In the genomic region with DNA sequence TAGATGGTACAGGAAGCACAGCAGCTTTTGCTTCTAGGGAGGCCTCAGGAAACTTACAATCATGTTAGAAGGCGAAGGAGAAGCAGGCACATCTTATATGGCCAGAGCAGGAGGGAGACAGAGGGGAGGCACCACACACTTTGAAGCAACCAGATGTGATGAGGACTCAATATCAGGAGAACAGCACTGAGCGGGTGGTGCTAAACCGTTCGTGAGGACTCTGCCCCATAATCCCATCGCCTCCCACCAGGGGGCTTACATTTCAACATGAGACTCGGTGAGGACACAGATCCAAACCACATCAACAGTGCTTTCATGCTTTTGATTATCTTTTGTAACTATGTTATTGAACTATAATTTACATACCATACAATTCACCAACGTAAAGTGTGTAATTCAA, we compare ENCODE assay signal across 8 cellular contexts. TPM values are rescaled to one million over a fixed set of nuclear protein-coding genes. Genes with fewer than 3 reads are reported as not detected.
DNase-seq lines count a peak whose midpoint lies in the region; ATAC-seq and TF ChIP-seq lines count a peak whose summit lies in the region.

No MANE protein-coding gene starts in this region.

- WGBS in heart right ventricle, 2 donors = 89% methylated on average over 7 of the region's 7 CpGs

- H3K4me3 ChIP-seq in heart right ventricle = no peak overlapping the region
- H3K4me3 ChIP-seq in subcutaneous abdominal adipose tissue (ENCODE audit: low read depth in 1 of 5, low read length in 5 of 5) = no peak overlapping the region

- no peak overlapping the region for H3K9ac ChIP-seq in subcutaneous abdominal adipose tissue (ENCODE audit: low read length in 5 of 5)

- no peaks in the 10 kb centered on the region for H3K9me3 ChIP-seq in heart right ventricle
- H3K9me3 ChIP-seq in subcutaneous abdominal adipose tissue (ENCODE audit: control insufficient read depth in 5 of 5, low read length in 5 of 5) = no peaks in the 10 kb centered on the region

- peak; percentile 18 for DNase-seq in activated effector memory CD4-positive, alpha-beta T cell treated with Interleukin-2 at 50 U/mL for 16 hours
- no peak for DNase-seq in activated effector memory CD4-positive, alpha-beta T cell treated with anti-CD3 and anti-CD28 coated beads, Interleukin-2, amount 50 U/mL, for 16 hours
- peak; percentile 19 to 42 for DNase-seq in activated CD4-positive, alpha-beta T cell treated with anti-CD3 and anti-CD28 coated beads, Interleukin-2, amount 50 U/mL, for 48 hours
- DNase-seq in heart right ventricle (no peak), COLO668 (lab: John Stamatoyannopoulos, UW; ENCODE audit: unreplicated experiment) (no peak), foreskin melanocyte (no peak)

- H3K36me3 ChIP-seq in heart right ventricle (peaks cover 0 to 59% (median 36%) of the 10 kb centered on the region in 9 donors), subcutaneous abdominal adipose tissue (ENCODE audit: control insufficient read depth in 5 of 5, insufficient read depth in 5 of 5, low read length in 5 of 5) (peaks cover 23 to 48% (median 40%) of the 10 kb centered on the region in 5 donors)

- TF ChIP-seq CTCF in heart right ventricle (IDR thresholded peaks at IDR 0.05) = peak in 1 of 9 donors; percentile 2

- H3K4me1 ChIP-seq in heart right ventricle (peaks cover 0 to 19% (median 12%) of the 10 kb centered on the region in 9 donors), subcutaneous abdominal adipose tissue (ENCODE audit: control insufficient read depth in 5 of 5, insufficient read depth in 5 of 5, low read length in 5 of 5) (peaks cover 0 to 14% (median 4%) of the 10 kb centered on the region in 5 donors)

- no peaks in the 10 kb centered on the region for H3K27me3 ChIP-seq in heart right ventricle
- H3K27me3 ChIP-seq in subcutaneous abdominal adipose tissue (ENCODE audit: control insufficient read depth in 5 of 5, insufficient read depth in 4 of 5, low read length in 5 of 5) = no peaks in the 10 kb centered on the region

- peak in 4 of 8 donors; percentile 6 to 34 (median 18) for ATAC-seq in heart right ventricle
- no peak for ATAC-seq in GM18868 (IDR thresholded peaks at IDR 0.05; ENCODE audit: unreplicated experiment)

- intact Hi-C loops in heart right ventricle (cut with DNase I) = no loop called here

- H3K27ac ChIP-seq in heart right ventricle (peak overlapping the region; percentile 58 to 80 (median 73)), subcutaneous abdominal adipose tissue (ENCODE audit: low read depth, low read length) (peak overlapping the region; percentile 45)

RNA-seq across cellular contexts. Expression of gene TMEM44, which starts 7.6 kb away (rescaled TPM):
- total RNA-seq in heart right ventricle = 1 to 10 TPM; 3.1 to 9.5 (median 4.5) TPM
- 10 to 100 TPM in 1 of 2 donors, 1 to 10 TPM in 1; 8.2 to 21.9 TPM for polyA plus RNA-seq in heart right ventricle

RNA-seq across cellular contexts. Expression of gene LSG1, which starts 31.2 kb away (rescaled TPM):
- total RNA-seq in heart right ventricle = 10 to 100 TPM; 11.9 to 22.1 (median 18.9) TPM
- polyA plus RNA-seq in heart right ventricle = 10 to 100 TPM; 11.3 to 17.9 TPM

RNA-seq across cellular contexts. Expression of gene FAM43A, which starts 44.9 kb away (rescaled TPM):
- total RNA-seq in heart right ventricle = 10 to 100 TPM in 9 of 10 donors, 1 to 10 TPM in 1; 9.2 to 61.7 (median 19.8) TPM
- polyA plus RNA-seq in heart right ventricle = 10 to 100 TPM in 1 of 2 donors, 1 to 10 TPM in 1; 8.9 to 15.4 TPM

Comparison
In these comparisons a context has a peak if more than half of its experiments do, and no peak if none do; other contexts are left out.
1. DNase-seq: peak in activated effector memory CD4-positive, alpha-beta T cell treated with Interleukin-2 at 50 U/mL for 16 hours (single experiment) and activated CD4-positive, alpha-beta T cell treated with anti-CD3 and anti-CD28 coated beads, Interleukin-2, amount 50 U/mL, for 48 hours (2 of 2); none in activated effector memory CD4-positive, alpha-beta T cell treated with anti-CD3 and anti-CD28 coated beads, Interleukin-2, amount 50 U/mL, for 16 hours (single experiment), heart right ventricle (0 of 2), COLO668 (single experiment) and foreskin melanocyte (single experiment).